In genomic region chr4:176817222-176817621, GRCh38 we compare ENCODE assay signal across 12 cellular contexts. TPM values are rescaled to one million over a fixed set of nuclear protein-coding genes. Genes with fewer than 3 reads are reported as not detected.
DNase-seq lines count a peak whose midpoint lies in the region; ATAC-seq and TF ChIP-seq lines count a peak whose summit lies in the region.
"Had no signal": no experiment of that assay in that cellular context is flagged by ENCODE, and none has a peak within 500 bp of the region (broad histone marks: within the 10 kb centered on the region; RNA-seq: fewer than 3 reads in every experiment).

No MANE protein-coding gene starts in this region.

- no peaks in the 10 kb centered on the region for H3K4me1 ChIP-seq in sigmoid colon
- H3K4me1 ChIP-seq: Peyer's patch, stomach had no signal

- no peak overlapping the region for H3K4me3 ChIP-seq in sigmoid colon
- H3K4me3 ChIP-seq: Peyer's patch, stomach had no signal

- H3K27ac ChIP-seq in sigmoid colon = no peak overlapping the region
- H3K27ac ChIP-seq: Peyer's patch, stomach had no signal

- DNase-seq in MV-4-11 (lab: John Stamatoyannopoulos, UW) = peak; percentile 49
- DNase-seq in HuH-7.5 (ENCODE audit: low spot score) = no peak
- no peak for DNase-seq in activated effector memory CD4-positive, alpha-beta T cell treated with Interleukin-2 at 50 U/mL for 16 hours
- no peak for DNase-seq in activated CD4-positive, alpha-beta T cell treated with anti-CD3 and anti-CD28 coated beads for 1 hour
- DNase-seq in sigmoid colon = no peak
- DNase-seq: activated T-cell treated with anti-CD3 and anti-CD28 coated beads, Interleukin-2, amount 50 U/mL, for 24 hours; Karpas-422; Peyer's patch; stomach had no signal

- no peak for TF ChIP-seq EP300 in sigmoid colon (IDR thresholded peaks at IDR 0.05)

- TF ChIP-seq CTCF in sigmoid colon (IDR thresholded peaks at IDR 0.05) = no peak

- H3K27me3 ChIP-seq in sigmoid colon = no peaks in the 10 kb centered on the region
- H3K27me3 ChIP-seq: Peyer's patch, stomach had no signal

- no peak for TF ChIP-seq POLR2A in sigmoid colon (IDR thresholded peaks at IDR 0.05)

- 75 to 86% methylated on average over 2 of the region's 2 CpGs for WGBS in sigmoid colon, 2 donors

- intact Hi-C loops in sigmoid colon (cut with DNase I) = no loop called here

- no peaks in the 10 kb centered on the region for H3K36me3 ChIP-seq in sigmoid colon
- H3K36me3 ChIP-seq: Peyer's patch, stomach had no signal

- ATAC-seq in GM18498 (IDR thresholded peaks at IDR 0.05; ENCODE audit: unreplicated experiment) (peak; percentile 91), GM21381 (IDR thresholded peaks at IDR 0.05; ENCODE audit: unreplicated experiment) (peak; percentile 73), HG02981 (IDR thresholded peaks at IDR 0.05; ENCODE audit: unreplicated experiment) (peak; percentile 84)

- no peaks in the 10 kb centered on the region for H3K9me3 ChIP-seq in sigmoid colon
- H3K9me3 ChIP-seq: Peyer's patch, stomach had no signal

RNA-seq across cellular contexts. Expression of gene VEGFC, which starts 24.5 kb away (rescaled TPM):
- 10 to 100 TPM in 1 of 4 donors, 1 to 10 TPM in 3; 2.4 to 11.1 (median 4.8) TPM for total RNA-seq in sigmoid colon
- 1 to 10 TPM in 2 of 3 donors, not detected in 1; 3.1 to 6.6 TPM for polyA plus RNA-seq in sigmoid colon
